In the genomic region with DNA sequence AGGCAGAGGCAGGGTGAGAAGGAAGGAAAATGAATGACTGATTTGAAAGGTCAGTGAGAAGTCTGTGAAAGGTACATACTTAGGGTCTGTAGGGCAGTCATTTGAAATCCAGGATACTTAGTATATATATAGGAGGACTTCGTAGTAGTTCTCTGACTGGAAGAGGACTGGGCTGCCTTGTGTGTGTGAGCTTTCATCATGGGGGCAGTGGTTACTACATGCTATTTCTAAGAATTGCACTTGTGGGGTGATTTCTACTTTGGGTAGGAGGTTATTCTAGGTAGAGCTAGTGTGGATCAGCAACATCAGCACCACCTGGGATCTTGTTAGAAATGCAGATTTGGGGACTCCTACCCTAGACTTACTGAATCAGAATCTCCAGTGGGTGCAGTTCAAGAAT, we compare ENCODE assay signal across 19 cellular contexts.
A peak's percentile ranks its signal among the peaks of the same experiment; 100 is the strongest.
DNase-seq lines count a peak whose midpoint lies in the region; ATAC-seq, FAIRE-seq and TF ChIP-seq lines count a peak whose summit lies in the region.
"Had no signal": no experiment of that assay in that cellular context is flagged by ENCODE, and none has a peak within 500 bp of the region (broad histone marks: within the 10 kb centered on the region; RNA-seq: fewer than 3 reads in every experiment).

No MANE protein-coding gene starts in this region.

- no peaks in the 10 kb centered on the region for H3F3A ChIP-seq in Loucy (ENCODE audit: low read depth)

- in situ Hi-C loops in GM12878 (cut with MboI) = no loop called here

- H3K27me3 Mint-ChIP-seq in activated naive CD8-positive, alpha-beta T cell treated with anti-CD3 and anti-CD28 coated beads, Interleukin-2, amount 10 ng/mL, durations not matched to agents 7 days and 5 days = peaks cover 4% of the 10 kb centered on the region
- no peaks in the 10 kb centered on the region for H3K27me3 Mint-ChIP-seq in activated naive CD8-positive, alpha-beta T cell treated with anti-CD3 and anti-CD28 coated beads for 36 hours
- H3K27me3 Mint-ChIP-seq: CD4-positive, alpha-beta T cell; IgD-negative memory B cell had no signal

- H3K4me3 ChIP-seq in Loucy (ENCODE audit: low read length, poor library complexity, severe bottlenecking) = no peak overlapping the region
- no peak overlapping the region for H3K4me3 ChIP-seq in GM12878

- no peak for TF ChIP-seq CTCF in Loucy (conservative IDR thresholded peaks at IDR 0.05; ENCODE audit: low read length)
- TF ChIP-seq CTCF in GM12878 (IDR thresholded peaks at IDR 0.05 in 2 of 3, conservative IDR thresholded peaks at IDR 0.05 in 1 of 3; ENCODE audit: control insufficient read depth in 2 of 3, extremely low read depth in 1 of 3, insufficient read depth in 1 of 3, low read depth in 3 of 3, low read length in 3 of 3) = no peak

- SMC1A ChIA-PET in GM12878 (lab: Charles Lee; ENCODE audit: uncharacterized antibody, unreplicated experiment) = interaction anchor here (1.0 to 7.0 kb wide), 12 partner anchors 11 to 204 kb away, joined by 3 to 62 read pairs (median 4); no protein-coding TSS in a partner anchor

- no peak for TF ChIP-seq RAD21 in GM12878 (IDR thresholded peaks at IDR 0.05; ENCODE audit: insufficient read depth, low read depth, low read length)

- BruUV-seq in GM12878 (replicated peaks; lab: Mats Ljungman, UMichigan) = no TSS peak

- no peaks in the 10 kb centered on the region for H4K20me1 ChIP-seq in Loucy (ENCODE audit: insufficient read depth, low read length, poor library complexity, severe bottlenecking)
- H4K20me1 ChIP-seq in GM12878 (ENCODE audit: control insufficient read depth, insufficient read depth) = no peaks in the 10 kb centered on the region

- H3K4me1 ChIP-seq in Loucy (ENCODE audit: insufficient read depth, low read length, poor library complexity, severe bottlenecking) = peaks cover 75% of the 10 kb centered on the region
- H3K4me1 ChIP-seq in GM12878 (ENCODE audit: control insufficient read depth, insufficient read depth, low read length) = peaks cover 24% of the 10 kb centered on the region
- H3K4me1 ChIP-seq: Caco-2 had no signal

- 89% methylated on average over 1 of the region's 1 CpG for WGBS in GM12878 (ENCODE audit: insufficient coverage, insufficient replicate concordance, low lambda C conversion rate, missing lambda C conversion rate)

- FAIRE-seq in GM12878 (lab: Jason Lieb, UNC) = peak; percentile 31
- no peak for FAIRE-seq in GM12892 (lab: Jason Lieb, UNC)
- FAIRE-seq: D721Med, GM19239, H1, HepG2 had no signal

- no peak overlapping the region for H3K4me3 Mint-ChIP-seq in activated naive CD8-positive, alpha-beta T cell treated with anti-CD3 and anti-CD28 coated beads, Interleukin-2, amount 10 ng/mL, durations not matched to agents 7 days and 5 days
- no peak overlapping the region for H3K4me3 Mint-ChIP-seq in activated naive CD8-positive, alpha-beta T cell treated with anti-CD3 and anti-CD28 coated beads for 36 hours
- H3K4me3 Mint-ChIP-seq: CD4-positive, alpha-beta T cell; H9; IgD-negative memory B cell had no signal

- intact Hi-C loops in GM12878 (cut with micrococcal nuclease; ENCODE audit: unreplicated experiment) = no loop called here

- peaks cover 16% of the 10 kb centered on the region for H3K4me1 Mint-ChIP-seq in activated naive CD8-positive, alpha-beta T cell treated with anti-CD3 and anti-CD28 coated beads, Interleukin-2, amount 10 ng/mL, durations not matched to agents 7 days and 5 days
- H3K4me1 Mint-ChIP-seq in activated naive CD8-positive, alpha-beta T cell treated with anti-CD3 and anti-CD28 coated beads for 36 hours = peaks cover 3% of the 10 kb centered on the region

- TF ChIP-seq POLR2A in GM12878 (IDR thresholded peaks at IDR 0.05; ENCODE audit: low read depth, low read length) (no peak), GM12892 (IDR thresholded peaks at IDR 0.05; ENCODE audit: low read depth, low read length) (no peak)

- H3K4me2 ChIP-seq in Loucy (ENCODE audit: low read depth, low read length, poor library complexity, severe bottlenecking) (peak overlapping the region; percentile 16), GM12878 (ENCODE audit: control insufficient read depth, insufficient read depth) (no peak overlapping the region)

- H3K9me3 ChIP-seq in Loucy (ENCODE audit: insufficient read depth, low read depth, low read length) (no peaks in the 10 kb centered on the region), GM12878 (replicated peaks; ENCODE audit: control insufficient read depth, insufficient read depth, low read length) (no peaks in the 10 kb centered on the region)
- H3K9me3 ChIP-seq: Caco-2 had no signal

- H3K27ac ChIP-seq in GM12878 (ENCODE audit: control insufficient read depth, insufficient read depth) = no peak overlapping the region
- H3K27ac ChIP-seq: 22Rv1, C4-2B had no signal

- H3K27me3 ChIP-seq in Loucy (ENCODE audit: insufficient read depth, low read length, poor library complexity, severe bottlenecking) = no peaks in the 10 kb centered on the region
- H3K27me3 ChIP-seq in GM12878 (replicated peaks in 1 of 2; ENCODE audit: control insufficient read depth in 2 of 2, insufficient read depth in 2 of 2, low read length in 1 of 2) = no peaks in the 10 kb centered on the region

- H3K36me3 ChIP-seq in Loucy (ENCODE audit: insufficient read depth, low read length) = no peaks in the 10 kb centered on the region
- H3K36me3 ChIP-seq in GM12878 (ENCODE audit: control insufficient read depth in 2 of 2, insufficient read depth in 2 of 2, low read length in 1 of 2) = no peaks in the 10 kb centered on the region

- H3K9ac ChIP-seq in Loucy (ENCODE audit: low read depth, low read length, poor library complexity, severe bottlenecking) = no peak overlapping the region
- H3K9ac ChIP-seq in GM12878 (ENCODE audit: control insufficient read depth, insufficient read depth, low read length) = no peak overlapping the region

- TF ChIP-seq EP300 in GM12878 (IDR thresholded peaks at IDR 0.05; ENCODE audit: borderline replicate concordance in 1 of 2, control insufficient read depth in 1 of 2, low read depth in 2 of 2, low read length in 2 of 2) = no peak

- H3K36me3 Mint-ChIP-seq in activated naive CD8-positive, alpha-beta T cell treated with anti-CD3 and anti-CD28 coated beads, Interleukin-2, amount 10 ng/mL, durations not matched to agents 7 days and 5 days = peaks cover 2% of the 10 kb centered on the region
- H3K36me3 Mint-ChIP-seq in activated naive CD8-positive, alpha-beta T cell treated with anti-CD3 and anti-CD28 coated beads for 36 hours = no peaks in the 10 kb centered on the region
- H3K36me3 Mint-ChIP-seq: IgD-negative memory B cell had no signal

- DNase-seq in activated naive CD8-positive, alpha-beta T cell treated with anti-CD3 and anti-CD28 coated beads, Interleukin-2, amount 10 ng/mL, durations not matched to agents 7 days and 5 days = no peak
- DNase-seq in activated naive CD8-positive, alpha-beta T cell treated with anti-CD3 and anti-CD28 coated beads for 36 hours = no peak
- DNase-seq in GM12878 (ENCODE audit: low read depth, low spot score) = no peak
- DNase-seq in NCI-H2081 (lab: John Stamatoyannopoulos, UW) = no peak
- DNase-seq in GM12892 (ENCODE audit: insufficient read length) = no peak
- DNase-seq: Caco-2; CD4-positive, alpha-beta T cell; GF-D8; H9; KBM-7 had no signal

- POLR2A ChIA-PET in activated naive CD8-positive, alpha-beta T cell treated with anti-CD3 and anti-CD28 coated beads, Interleukin-2, amount 10 ng/mL, durations not matched to agents 7 days and 5 days (lab: Charles Lee) = no interaction called here
- POLR2A ChIA-PET in GM12878 (lab: Charles Lee) = interaction anchor here (0.5 to 1.9 kb wide), 3 partner anchors 15 to 534 kb away, joined by 3 to 4 read pairs (median 4); no protein-coding TSS in a partner anchor

- CTCF ChIA-PET in GM12878 (lab: Yijun Ruan, JAX) = interaction anchor here (0.6 to 1.2 kb wide), 5 partner anchors 9 to 144 kb away, joined by 3 to 5 read pairs (median 3); no protein-coding TSS in a partner anchor

- no peaks in the 10 kb centered on the region for H3K9me2 ChIP-seq in Loucy (replicated peaks; ENCODE audit: low read depth, low read length)

- H3K9me3 Mint-ChIP-seq in activated naive CD8-positive, alpha-beta T cell treated with anti-CD3 and anti-CD28 coated beads, Interleukin-2, amount 10 ng/mL, durations not matched to agents 7 days and 5 days = no peaks in the 10 kb centered on the region
- H3K9me3 Mint-ChIP-seq in activated naive CD8-positive, alpha-beta T cell treated with anti-CD3 and anti-CD28 coated beads for 36 hours = no peaks in the 10 kb centered on the region
- H3K9me3 Mint-ChIP-seq: CD4-positive, alpha-beta T cell; H9; IgD-negative memory B cell had no signal

- peak; percentile 72 for ATAC-seq in activated naive CD8-positive, alpha-beta T cell treated with anti-CD3 and anti-CD28 coated beads, Interleukin-2, amount 10 ng/mL, durations not matched to agents 7 days and 5 days (ENCODE audit: low read depth)
- no peak for ATAC-seq in GM12878
- no peak for ATAC-seq in HG02571 (IDR thresholded peaks at IDR 0.05; ENCODE audit: unreplicated experiment)
- ATAC-seq: HepG2 had no signal

- H3K27ac Mint-ChIP-seq in activated naive CD8-positive, alpha-beta T cell treated with anti-CD3 and anti-CD28 coated beads, Interleukin-2, amount 10 ng/mL, durations not matched to agents 7 days and 5 days = peak overlapping the region; percentile 24
- H3K27ac Mint-ChIP-seq in activated naive CD8-positive, alpha-beta T cell treated with anti-CD3 and anti-CD28 coated beads for 36 hours = no peak overlapping the region
- H3K27ac Mint-ChIP-seq: CD4-positive, alpha-beta T cell; H9; IgD-negative memory B cell had no signal

- peaks cover 100% of the 10 kb centered on the region for H3K79me2 ChIP-seq in Loucy (ENCODE audit: insufficient read depth, low read length)
- no peaks in the 10 kb centered on the region; the same call in none of the 2 replicates for H3K79me2 ChIP-seq in GM12878 (ENCODE audit: control insufficient read depth, insufficient read depth, low read length)

- RAD21 ChIA-PET in GM12878 (lab: Charles Lee; ENCODE audit: unreplicated experiment) = interaction anchor here (0.7 to 0.9 kb wide), 2 partner anchors 11 to 123 kb away, joined by 3 to 5 read pairs; no protein-coding TSS in a partner anchor

- H2AFZ ChIP-seq in Loucy (ENCODE audit: low read length) (no peak overlapping the region), GM12878 (ENCODE audit: control insufficient read depth, low read depth, low read length) (no peak overlapping the region)

TF ChIP-seq in GM12878, 131 proteins besides CTCF, POLR2A, EP300 and RAD21 (continues in another document):
- TF ChIP-seq BRCA1 (IDR thresholded peaks at IDR 0.05; ENCODE audit: low read depth, low read length) (no peak), USF1 (IDR thresholded peaks at IDR 0.05; ENCODE audit: borderline replicate concordance, extremely low read length, insufficient read depth, low read depth, low read length) (no peak), DPF2 (IDR thresholded peaks at IDR 0.05) (no peak)
